ENCODE assay signal across 27 cellular contexts in genomic region chr15:63114465-63114864, GRCh38.
"Had no signal": no experiment of that assay in that cellular context is flagged by ENCODE, and none has a peak within 500 bp of the region (broad histone marks: within the 10 kb centered on the region; RNA-seq: fewer than 3 reads in every experiment).

No MANE protein-coding gene starts in this region.

- H3K4me1 Mint-ChIP-seq: activated CD4-positive, alpha-beta T cell treated with anti-CD3 and anti-CD28 coated beads, Interleukin-2, amount 10 ng/mL, durations not matched to agents 7 days and 5 days; activated CD8-positive, alpha-beta memory T cell treated with anti-CD3 and anti-CD28 coated beads, Interleukin-2, amount 10 ng/mL, durations not matched to agents 7 days and 5 days; brain had no signal

- H3K27me3 ChIP-seq: gastrocnemius medialis, left lung, neutrophil, pancreas, right atrium auricular region, spleen, testis, vagina had no signal

- H3K27ac ChIP-seq: gastrocnemius medialis, left lung, neutrophil, pancreas, psoas muscle, right atrium auricular region, spleen, testis, vagina, VCaP had no signal

- H3K36me3 Mint-ChIP-seq: brain had no signal

- H3K4me3 ChIP-seq: gastrocnemius medialis, left lung, pancreas, psoas muscle, right atrium auricular region, spleen, testis, vagina had no signal

- H3K27ac Mint-ChIP-seq: activated CD4-positive, alpha-beta T cell treated with anti-CD3 and anti-CD28 coated beads, Interleukin-2, amount 10 ng/mL, durations not matched to agents 7 days and 5 days; activated CD8-positive, alpha-beta memory T cell treated with anti-CD3 and anti-CD28 coated beads, Interleukin-2, amount 10 ng/mL, durations not matched to agents 7 days and 5 days; activated CD8-positive, alpha-beta T cell treated with anti-CD3 and anti-CD28 coated beads for 36 hours; brain; natural killer cell treated with Interleukin-12 subunit alpha and Interleukin-12 subunit beta and Interleukin-15 and Interleukin-18, amount 100 ng/mL, for 72 hours had no signal

- H3K4me3 Mint-ChIP-seq: activated CD4-positive, alpha-beta T cell treated with anti-CD3 and anti-CD28 coated beads, Interleukin-2, amount 10 ng/mL, durations not matched to agents 7 days and 5 days; activated CD8-positive, alpha-beta memory T cell treated with anti-CD3 and anti-CD28 coated beads, Interleukin-2, amount 10 ng/mL, durations not matched to agents 7 days and 5 days; activated CD8-positive, alpha-beta T cell treated with anti-CD3 and anti-CD28 coated beads for 36 hours; brain; natural killer cell treated with Interleukin-12 subunit alpha and Interleukin-12 subunit beta and Interleukin-15 and Interleukin-18, amount 100 ng/mL, for 72 hours had no signal

- H3K4me1 ChIP-seq: gastrocnemius medialis, left lung, pancreas, psoas muscle, right atrium auricular region, spleen, testis, vagina had no signal

- H3K9me3 Mint-ChIP-seq: natural killer cell treated with Interleukin-12 subunit alpha and Interleukin-12 subunit beta and Interleukin-15 and Interleukin-18, amount 100 ng/mL, for 72 hours had no signal

- DNase-seq: activated CD4-positive, alpha-beta T cell treated with anti-CD3 and anti-CD28 coated beads, Interleukin-2, amount 10 ng/mL, durations not matched to agents 7 days and 5 days; activated CD4-positive, CD25-positive, alpha-beta regulatory T cell treated with anti-CD3 and anti-CD28 coated beads, Interleukin-2, amount 50 U/mL, for 72 hours; activated CD8-positive, alpha-beta memory T cell treated with anti-CD3 and anti-CD28 coated beads, Interleukin-2, amount 10 ng/mL, durations not matched to agents 7 days and 5 days; activated CD8-positive, alpha-beta T cell treated with anti-CD3 and anti-CD28 coated beads for 36 hours; activated effector memory CD4-positive, alpha-beta T cell treated with anti-CD3 and anti-CD28 coated beads, Interleukin-2, amount 50 U/mL, for 16 hours; activated naive CD4-positive, alpha-beta T cell treated with anti-CD3 and anti-CD28 coated beads, Interleukin-2, amount 50 U/mL, for 16 hours; activated T-cell treated with anti-CD3 and anti-CD28 coated beads for 4 hours; anterior cingulate cortex; effector memory CD4-positive, alpha-beta T cell; gastrocnemius medialis; hippocampal formation; kidney glomerular epithelial cell; left lung; mammary epithelial cell; pancreas; psoas muscle; spleen; stimulated activated CD4-positive, alpha-beta T cell treated with anti-CD3 and anti-CD28 coated beads, Interleukin-4, amount 100 ng/mL, for 1 hour; stimulated activated naive CD4-positive, alpha-beta T cell; testis; trophoblast cell had no signal

- H3K27me3 Mint-ChIP-seq: activated CD4-positive, alpha-beta T cell treated with anti-CD3 and anti-CD28 coated beads, Interleukin-2, amount 10 ng/mL, durations not matched to agents 7 days and 5 days; activated CD8-positive, alpha-beta memory T cell treated with anti-CD3 and anti-CD28 coated beads, Interleukin-2, amount 10 ng/mL, durations not matched to agents 7 days and 5 days; activated CD8-positive, alpha-beta T cell treated with anti-CD3 and anti-CD28 coated beads for 36 hours; brain had no signal

- H3K9me3 ChIP-seq: gastrocnemius medialis, pancreas, psoas muscle, right atrium auricular region, testis, vagina had no signal

- H3K36me3 ChIP-seq: gastrocnemius medialis, left lung, neutrophil, pancreas, right atrium auricular region, spleen, vagina had no signal
